Comparison of ENCODE assay signal across 15 cellular contexts in genomic region chr17:80894439-80894721, GRCh38.
DNase-seq lines count a peak whose midpoint lies in the region; ATAC-seq, FAIRE-seq and TF ChIP-seq lines count a peak whose summit lies in the region.
"Had no signal": no experiment of that assay in that cellular context is flagged by ENCODE, and none has a peak within 500 bp of the region (broad histone marks: within the 10 kb centered on the region; RNA-seq: fewer than 3 reads in every experiment).

No MANE protein-coding gene starts in this region.

- peaks cover 0 to 1% (median 0%) of the 10 kb centered on the region in 7 donors for H3K9me3 Mint-ChIP-seq in CD14-positive monocyte
- H3K9me3 Mint-ChIP-seq in activated T-helper 17 cell treated with anti-CD3 and anti-CD28 coated beads, Interleukin-2, amount 50 U/mL, for 72 hours = no peaks in the 10 kb centered on the region
- H3K9me3 Mint-ChIP-seq in CD8-positive, alpha-beta T cell = no peaks in the 10 kb centered on the region

- H3K27ac Mint-ChIP-seq in CD14-positive monocyte = peak overlapping the region in 2 of 7 donors; percentile 11 to 98
- H3K27ac Mint-ChIP-seq in activated T-helper 17 cell treated with anti-CD3 and anti-CD28 coated beads, Interleukin-2, amount 50 U/mL, for 72 hours = peak overlapping the region; percentile 99
- H3K27ac Mint-ChIP-seq in CD8-positive, alpha-beta T cell = no peak overlapping the region

- no peak overlapping the region for H3K4me3 Mint-ChIP-seq in CD14-positive monocyte
- peak overlapping the region; percentile 100 for H3K4me3 Mint-ChIP-seq in activated T-helper 17 cell treated with anti-CD3 and anti-CD28 coated beads, Interleukin-2, amount 50 U/mL, for 72 hours
- H3K4me3 Mint-ChIP-seq in CD8-positive, alpha-beta T cell = no peak overlapping the region

- peak; percentile 27 for TF ChIP-seq CTCF in CD14-positive monocyte (IDR thresholded peaks at IDR 0.05)
- peak in 2 of 3 experiments; percentile 22 to 45 for TF ChIP-seq CTCF in keratinocyte (optimal IDR thresholded peaks at IDR 0.05 in 1 of 3, IDR thresholded peaks at IDR 0.05 in 1 of 3, conservative IDR thresholded peaks at IDR 0.05 in 1 of 3; ENCODE audit: extremely low read depth in 1 of 3, insufficient read depth in 2 of 3, low read length in 3 of 3)
- no peak for TF ChIP-seq CTCF in CD8-positive, alpha-beta T cell (IDR thresholded peaks at IDR 0.05)
- no peak for TF ChIP-seq CTCF in smooth muscle cell (IDR thresholded peaks at IDR 0.05; ENCODE audit: borderline replicate concordance, insufficient read depth, poor library complexity, severe bottlenecking)

- DNase-seq in CD14-positive monocyte (ENCODE audit: low spot score) (no peak), GM23248 (peak; percentile 22), keratinocyte (ENCODE audit: low read depth, low spot score) (no peak), posterior vena cava (ENCODE audit: low spot score) (no peak), smooth muscle cell (lab: John Stamatoyannopoulos, UW; ENCODE audit: unreplicated experiment) (no peak)
- DNase-seq in CD8-positive, alpha-beta T cell = no peak
- DNase-seq: dermis blood vessel endothelial cell, DMS153, gastrocnemius medialis, GOT3, kidney, NCI-H1105 treated with DMSO at 0.1 percent for 48 hours, NCI-H510A had no signal

- dilution Hi-C loops in keratinocyte (cut with MboI; ENCODE audit: extremely low pct_ligation_motif_present, low sequenced_read_pairs) = no loop called here

- H3K9me3 ChIP-seq in GM23248 (ENCODE audit: low read depth) (no peaks in the 10 kb centered on the region), keratinocyte (ENCODE audit: control insufficient read depth, low read depth, low read length) (no peaks in the 10 kb centered on the region), smooth muscle cell (replicated peaks; ENCODE audit: low read depth) (no peaks in the 10 kb centered on the region)
- H3K9me3 ChIP-seq in CD8-positive, alpha-beta T cell (ENCODE audit: low read length) = no peaks in the 10 kb centered on the region
- H3K9me3 ChIP-seq: gastrocnemius medialis, thoracic aorta had no signal

- H4K20me1 ChIP-seq in GM23248 (ENCODE audit: insufficient read depth) (no peaks in the 10 kb centered on the region), keratinocyte (ENCODE audit: control insufficient read depth, extremely low read depth, insufficient read depth, low read length) (no peaks in the 10 kb centered on the region), smooth muscle cell (ENCODE audit: low read depth) (peaks cover 3% of the 10 kb centered on the region)

- in situ Hi-C loops in GM23248 (cut with MboI) = no loop called here

- H3K27me3 ChIP-seq in GM23248 (replicated peaks; ENCODE audit: insufficient read depth) = no peaks in the 10 kb centered on the region
- H3K27me3 ChIP-seq in keratinocyte (ENCODE audit: control insufficient read depth, extremely low read depth, insufficient read depth, low read length) = no peaks in the 10 kb centered on the region
- H3K27me3 ChIP-seq in CD8-positive, alpha-beta T cell (ENCODE audit: insufficient read depth, low read length) = no peaks in the 10 kb centered on the region
- H3K27me3 ChIP-seq in smooth muscle cell (ENCODE audit: low read depth) = no peaks in the 10 kb centered on the region
- H3K27me3 ChIP-seq: gastrocnemius medialis had no signal

- no peak overlapping the region for H3K27ac ChIP-seq in GM23248
- no peak overlapping the region for H3K27ac ChIP-seq in keratinocyte (ENCODE audit: control insufficient read depth, insufficient read depth, low read length)
- no peak overlapping the region for H3K27ac ChIP-seq in CD8-positive, alpha-beta T cell (ENCODE audit: low read depth, low read length)
- no peak overlapping the region for H3K27ac ChIP-seq in smooth muscle cell (ENCODE audit: low read depth)
- H3K27ac ChIP-seq: thoracic aorta had no signal

- no peak for FAIRE-seq in keratinocyte (lab: Jason Lieb, UNC)
- FAIRE-seq: kidney had no signal

- no peak for ATAC-seq in activated T-helper 17 cell treated with anti-CD3 and anti-CD28 coated beads, Interleukin-2, amount 50 U/mL, for 72 hours (replicated peaks)
- no peak for ATAC-seq in CD8-positive, alpha-beta T cell
- ATAC-seq: gastrocnemius medialis had no signal

- H3K79me2 ChIP-seq in GM23248 (ENCODE audit: insufficient read depth) = no peaks in the 10 kb centered on the region
- H3K79me2 ChIP-seq in keratinocyte (ENCODE audit: control insufficient read depth, insufficient read depth, low read length) = no peaks in the 10 kb centered on the region
- H3K79me2 ChIP-seq in smooth muscle cell (ENCODE audit: low read depth) = no peaks in the 10 kb centered on the region

- intact Hi-C loops in CD14-positive monocyte (cut with micrococcal nuclease) = loop anchor here (5.0 to 10.0 kb wide), 2 partner anchors 37 to 320 kb away; no protein-coding TSS in a partner anchor
- intact Hi-C loops in posterior vena cava (cut with DNase I) = loop anchor here in 1 of 2 donors (2.0 kb wide), 1 partner anchor 58 kb away; no protein-coding TSS in a partner anchor
- intact Hi-C loops in CD8-positive, alpha-beta T cell (cut with DNase I, micrococcal nuclease) = loop anchor here (5.0 to 10.0 kb wide), 2 partner anchors 130 to 1057 kb away; partner anchors contain the start of gene CBX4 (in 1 of the 2)

- H3K9me2 ChIP-seq in GM23248 (ENCODE audit: insufficient read depth) = no peaks in the 10 kb centered on the region

- H3K9ac ChIP-seq in GM23248 = no peak overlapping the region
- no peak overlapping the region for H3K9ac ChIP-seq in keratinocyte (ENCODE audit: control insufficient read depth, extremely low read depth, insufficient read depth, low read length)
- H3K9ac ChIP-seq in smooth muscle cell (ENCODE audit: low read depth) = no peak overlapping the region

- H2AFZ ChIP-seq in GM23248 (no peak overlapping the region), keratinocyte (ENCODE audit: control insufficient read depth, low read length) (no peak overlapping the region), smooth muscle cell (ENCODE audit: low read depth) (no peak overlapping the region)

- H3K4me1 Mint-ChIP-seq in CD14-positive monocyte = peaks cover 36% of the 10 kb centered on the region
- peaks cover 29% of the 10 kb centered on the region for H3K4me1 Mint-ChIP-seq in activated T-helper 17 cell treated with anti-CD3 and anti-CD28 coated beads, Interleukin-2, amount 50 U/mL, for 72 hours
- peaks cover 41% of the 10 kb centered on the region for H3K4me1 Mint-ChIP-seq in CD8-positive, alpha-beta T cell (ENCODE audit: low read depth)

- POLR2A ChIA-PET in CD8-positive, alpha-beta T cell (lab: Charles Lee) = no interaction called here

- H3K4me3 ChIP-seq in GM23248 (no peak overlapping the region), keratinocyte (ENCODE audit: control insufficient read depth in 2 of 3, extremely low read depth in 1 of 3, insufficient read depth in 2 of 3, low read depth in 1 of 3, low read length in 3 of 3) (no peak overlapping the region), smooth muscle cell (no peak overlapping the region)
- no peak overlapping the region for H3K4me3 ChIP-seq in CD8-positive, alpha-beta T cell (ENCODE audit: low read depth, low read length)
- H3K4me3 ChIP-seq: gastrocnemius medialis, thoracic aorta had no signal

- H3K9me1 ChIP-seq in keratinocyte (ENCODE audit: control insufficient read depth, extremely low read depth, insufficient read depth, low read length) = no peaks in the 10 kb centered on the region

- H3K36me3 ChIP-seq in GM23248 (ENCODE audit: low read depth) (no peaks in the 10 kb centered on the region), keratinocyte (ENCODE audit: control insufficient read depth in 2 of 2, extremely low read depth in 1 of 2, insufficient read depth in 2 of 2, low read length in 2 of 2) (peaks cover 3 to 12% of the 10 kb centered on the region in 2 experiments), smooth muscle cell (ENCODE audit: low read depth) (no peaks in the 10 kb centered on the region)
- peaks cover 19% of the 10 kb centered on the region for H3K36me3 ChIP-seq in CD8-positive, alpha-beta T cell (ENCODE audit: insufficient read depth, low read length)

- H3K27me3 Mint-ChIP-seq in CD14-positive monocyte (ENCODE audit: low read depth in 3 of 3) = peaks cover 0 to 4% (median 0%) of the 10 kb centered on the region in 3 donors
- no peaks in the 10 kb centered on the region for H3K27me3 Mint-ChIP-seq in activated T-helper 17 cell treated with anti-CD3 and anti-CD28 coated beads, Interleukin-2, amount 50 U/mL, for 72 hours
- no peaks in the 10 kb centered on the region for H3K27me3 Mint-ChIP-seq in CD8-positive, alpha-beta T cell (ENCODE audit: low read depth)

- WGBS in GM23248 (ENCODE audit: low coverage in 1 of 2, low lambda C conversion rate in 2 of 2, missing lambda C conversion rate in 2 of 2), 2 experiments = 96 to 97% methylated on average over 4 of the region's 4 CpGs
- 97% methylated on average over 4 of the region's 4 CpGs for WGBS in smooth muscle cell (ENCODE audit: low lambda C conversion rate)

- CTCF ChIA-PET in CD8-positive, alpha-beta T cell (lab: Charles Lee) = interaction anchor here (1.7 kb wide), 1 partner anchor 22 kb away, joined by 6 read pairs; no protein-coding TSS in a partner anchor

- peaks cover 63 to 67% of the 10 kb centered on the region in 2 donors for H3K36me3 Mint-ChIP-seq in CD14-positive monocyte
- peaks cover 100% of the 10 kb centered on the region for H3K36me3 Mint-ChIP-seq in activated T-helper 17 cell treated with anti-CD3 and anti-CD28 coated beads, Interleukin-2, amount 50 U/mL, for 72 hours (ENCODE audit: low read depth)
- H3K36me3 Mint-ChIP-seq in CD8-positive, alpha-beta T cell = peaks cover 70% of the 10 kb centered on the region

- H3F3A ChIP-seq in GM23248 (ENCODE audit: insufficient read depth) = peaks cover 25% of the 10 kb centered on the region
- H3F3A ChIP-seq in smooth muscle cell (ENCODE audit: low read depth) = peaks cover 7% of the 10 kb centered on the region

- H3K4me1 ChIP-seq in GM23248 (ENCODE audit: insufficient read depth) = peaks cover 21% of the 10 kb centered on the region
- peaks cover 42% of the 10 kb centered on the region for H3K4me1 ChIP-seq in keratinocyte (ENCODE audit: control insufficient read depth, extremely low read depth, insufficient read depth, low read length)
- H3K4me1 ChIP-seq in CD8-positive, alpha-beta T cell (ENCODE audit: insufficient read depth, low read length) = peaks cover 32% of the 10 kb centered on the region
- peaks cover 9% of the 10 kb centered on the region for H3K4me1 ChIP-seq in smooth muscle cell (ENCODE audit: low read depth)

- H3K4me2 ChIP-seq in GM23248 (ENCODE audit: unreplicated experiment) (no peak overlapping the region), keratinocyte (ENCODE audit: control insufficient read depth, extremely low read depth, insufficient read depth, low read depth, low read length) (no peak overlapping the region), smooth muscle cell (no peak overlapping the region)

Comparison
In these comparisons a context has a peak if more than half of its experiments do, and no peak if none do; other contexts are left out.
1. CTCF ChIP-seq: peak in CD14-positive monocyte (single experiment) and keratinocyte (2 of 3); none in CD8-positive, alpha-beta T cell (single experiment) and smooth muscle cell (single experiment).